ENCODE assay signal across 7 cellular contexts in the genomic region with DNA sequence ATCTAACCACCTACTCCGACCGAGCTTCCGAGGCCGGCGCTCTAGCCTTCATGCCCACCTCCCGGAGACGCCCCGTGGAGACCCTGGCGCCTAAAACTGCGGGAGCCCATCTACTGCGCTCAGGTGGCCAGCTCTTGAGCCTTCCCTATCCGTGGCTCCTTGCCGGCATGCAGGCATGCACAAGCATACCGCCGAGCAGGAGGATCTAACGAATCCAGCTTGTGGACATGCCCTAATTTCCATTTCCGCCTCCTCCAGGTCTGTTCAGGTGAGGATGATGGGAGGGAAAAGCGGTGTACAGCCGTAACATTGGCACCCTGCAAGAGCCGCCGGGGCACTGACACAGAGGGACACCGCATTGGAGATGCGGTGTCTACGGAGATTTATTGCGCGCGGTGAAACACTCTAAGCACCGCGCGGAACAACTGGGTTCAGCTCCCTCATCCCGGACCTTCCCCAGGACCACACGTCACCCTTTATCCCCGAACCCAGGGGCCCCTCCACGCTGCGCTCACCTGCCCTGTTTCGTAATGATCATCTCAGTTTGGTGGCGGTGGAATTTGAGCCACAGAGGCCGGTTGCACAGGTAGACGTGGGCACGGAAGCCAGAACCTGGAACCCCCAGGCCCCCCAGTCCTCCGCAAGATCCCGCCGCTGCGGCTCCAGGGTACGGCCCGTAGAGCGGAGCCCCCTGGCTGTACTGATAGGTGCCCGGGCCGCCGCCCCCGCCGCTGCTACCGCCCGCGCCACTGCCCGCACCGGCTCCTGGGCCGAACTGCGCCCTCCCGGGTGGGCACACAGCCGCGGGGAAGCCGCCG. TPM values are rescaled to one million over a fixed set of nuclear protein-coding genes. Genes with fewer than 3 reads are reported as not detected.
DNase-seq lines count a peak whose midpoint lies in the region; ATAC-seq and TF ChIP-seq lines count a peak whose summit lies in the region.

No MANE protein-coding gene starts in this region.

- intact Hi-C loops in adrenal gland (cut with DNase I): no loop called here

- peak overlapping the region; percentile 40 for H3K4me3 ChIP-seq in brain microvascular endothelial cell (ENCODE audit: low read depth, low read length)
- no peak overlapping the region for H3K4me3 ChIP-seq in lung
- peak overlapping the region in 1 of 4 donors; percentile 64 for H3K4me3 ChIP-seq in adrenal gland

- no peak overlapping the region for H3K27ac ChIP-seq in brain microvascular endothelial cell
- no peak overlapping the region for H3K27ac ChIP-seq in lung (ENCODE audit: low read depth in 1 of 2, low read length in 1 of 2)
- no peak overlapping the region for H3K27ac ChIP-seq in adrenal gland

- no peak for TF ChIP-seq POLR2A in adrenal gland (IDR thresholded peaks at IDR 0.05)

- TF ChIP-seq CTCF in brain microvascular endothelial cell (IDR thresholded peaks at IDR 0.05; ENCODE audit: low read depth, low read length, missing control alignments): no peak
- TF ChIP-seq CTCF in lung (IDR thresholded peaks at IDR 0.05; ENCODE audit: control extremely low read depth, extremely low read depth): no peak
- no peak for TF ChIP-seq CTCF in adrenal gland (IDR thresholded peaks at IDR 0.05)

- 1 to 2% methylated on average over 63 to 64 of the region's 64 CpGs for WGBS in lung, 2 donors
- WGBS in adrenal gland, 4 donors: 2 to 5% (median 2%) methylated on average over 16 to 64 of the region's 64 CpGs

- H3K9me3 ChIP-seq in lung (ENCODE audit: control insufficient read depth in 2 of 2, insufficient read depth in 1 of 2, low read length in 1 of 2): peaks cover 0 to 5% of the 10 kb centered on the region in 2 donors
- H3K9me3 ChIP-seq in adrenal gland (replicated peaks in 1 of 3): no peaks in the 10 kb centered on the region

- in situ Hi-C loops in brain microvascular endothelial cell (cut with HindIII; ENCODE audit: low pct_ligation_motif_present, low sequenced_read_pairs): no loop called here

- H3K27me3 ChIP-seq in brain microvascular endothelial cell (replicated peaks) (peaks cover 92% of the 10 kb centered on the region), lung (ENCODE audit: control insufficient read depth, insufficient read depth) (peaks cover 35% of the 10 kb centered on the region), adrenal gland (peaks cover 87% of the 10 kb centered on the region)

- no peaks in the 10 kb centered on the region for H3K36me3 ChIP-seq in brain microvascular endothelial cell (replicated peaks)
- H3K36me3 ChIP-seq in lung (ENCODE audit: control insufficient read depth in 2 of 2, insufficient read depth in 2 of 2, low read length in 2 of 2): no peaks in the 10 kb centered on the region
- no peaks in the 10 kb centered on the region for H3K36me3 ChIP-seq in adrenal gland (replicated peaks in 1 of 2)

- ATAC-seq in GM19023 (IDR thresholded peaks at IDR 0.05; ENCODE audit: unreplicated experiment): peak; percentile 10
- peak; percentile 3 for ATAC-seq in lung (ENCODE audit: insufficient read depth, low FRiP score)
- ATAC-seq in GM19351 (IDR thresholded peaks at IDR 0.05; ENCODE audit: unreplicated experiment): no peak

- DNase-seq in HuH-7.5 (ENCODE audit: low spot score): peak; percentile 78
- no peak for DNase-seq in brain microvascular endothelial cell
- DNase-seq in lung (ENCODE audit: low spot score): no peak
- DNase-seq in NOMO-1 treated with dmso at 0.1 percent for 144 hours (lab: John Stamatoyannopoulos, UW; ENCODE audit: unreplicated experiment): no peak
- DNase-seq in adrenal gland: no peak

- H3K4me1 ChIP-seq in lung (ENCODE audit: control insufficient read depth in 2 of 2, insufficient read depth in 2 of 2, low read length in 2 of 2) (peaks cover 0 to 20% of the 10 kb centered on the region in 2 donors), adrenal gland (replicated peaks in 1 of 2) (peaks cover 10 to 32% of the 10 kb centered on the region in 2 donors)

RNA-seq across cellular contexts. Expression of gene EOMES, which starts 1.0 kb away (rescaled TPM):
- total RNA-seq in lung: 1 to 10 TPM in 1 of 2 donors, under 1 TPM in 1; 0.52 to 1.3 TPM
- polyA plus RNA-seq in lung: under 1 TPM; 0.12 to 0.44 TPM
- total RNA-seq in adrenal gland: 1 to 10 TPM in 1 of 8 donors, under 1 TPM in 7; 0.21 to 1.2 (median 0.45) TPM
- under 1 TPM; 0.10 to 0.55 (median 0.16) TPM for polyA plus RNA-seq in adrenal gland
